Comparison of ENCODE assay signal across 12 cellular contexts in the genomic region with DNA sequence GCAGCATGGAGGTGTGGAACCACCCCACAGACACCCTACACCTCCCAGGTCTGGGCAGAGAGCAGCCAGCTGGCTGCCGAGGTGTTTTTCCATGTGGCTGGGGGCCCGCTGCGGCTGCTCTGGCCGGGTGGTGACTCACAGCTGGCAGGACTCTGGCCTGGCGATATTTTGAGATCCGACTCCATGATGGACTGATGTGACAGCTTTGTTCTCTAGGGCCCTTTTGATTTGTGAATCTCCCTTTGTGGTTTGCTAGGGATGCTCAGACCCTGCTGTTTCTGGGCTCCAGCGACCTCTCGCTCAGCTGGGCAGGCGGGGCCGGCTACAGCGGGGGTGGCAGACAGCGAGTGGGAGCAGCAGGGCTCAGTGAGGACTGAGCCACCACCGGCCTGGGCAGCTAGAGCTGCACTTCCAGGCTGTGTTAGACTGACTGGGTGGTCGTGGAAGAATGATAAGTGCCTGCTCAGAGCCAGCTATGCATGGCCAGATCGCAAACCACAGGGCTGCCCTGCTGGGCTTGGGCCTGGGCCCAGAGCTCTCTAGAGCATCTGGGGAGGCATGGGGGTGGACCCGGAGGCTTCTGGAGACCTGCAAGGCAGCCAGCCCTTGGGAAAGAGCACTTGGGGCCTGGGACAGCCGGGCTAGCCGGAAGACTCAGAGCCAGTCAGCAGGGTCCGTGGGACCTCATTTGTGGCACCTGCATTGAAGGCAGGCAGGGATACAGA.
DNase-seq lines count a peak whose midpoint lies in the region; ATAC-seq and TF ChIP-seq lines count a peak whose summit lies in the region.
"Had no signal": no experiment of that assay in that cellular context is flagged by ENCODE, and none has a peak within 500 bp of the region (broad histone marks: within the 10 kb centered on the region; RNA-seq: fewer than 3 reads in every experiment).

No MANE protein-coding gene starts in this region.

- no peak for ATAC-seq in stimulated activated naive B cell treated with anti-CD40 and anti-IgM and Interleukin-4, amounts not matched to agents 10 μg/mL and 1 μg/mL and 100 μg/mL, for 72 hours (replicated peaks)

- no peaks in the 10 kb centered on the region for H3K9me3 Mint-ChIP-seq in stimulated activated naive B cell treated with anti-CD40 and anti-IgM and Interleukin-4, amounts not matched to agents 10 μg/mL and 1 μg/mL and 100 μg/mL, for 72 hours

- H3K27ac ChIP-seq in HEK293 (ENCODE audit: extremely low read depth, low read depth, low read length), result no peak overlapping the region

- H3K4me1 Mint-ChIP-seq in stimulated activated naive B cell treated with anti-CD40 and anti-IgM and Interleukin-4, amounts not matched to agents 10 μg/mL and 1 μg/mL and 100 μg/mL, for 72 hours, result peaks cover 19 to 35% of the 10 kb centered on the region in 2 donors

- no peaks in the 10 kb centered on the region for H3K36me3 ChIP-seq in HEK293 (ENCODE audit: control insufficient read depth in 2 of 2, insufficient read depth in 1 of 2, low read length in 2 of 2)
- H3K36me3 ChIP-seq: neutrophil had no signal

- no peak overlapping the region for H3K4me3 Mint-ChIP-seq in stimulated activated naive B cell treated with anti-CD40 and anti-IgM and Interleukin-4, amounts not matched to agents 10 μg/mL and 1 μg/mL and 100 μg/mL, for 72 hours
- H3K4me3 Mint-ChIP-seq: activated naive CD4-positive, alpha-beta T cell treated with anti-CD3 and anti-CD28 coated beads, Interleukin-2, amount 50 U/mL, for 24 hours had no signal

- DNase-seq in astrocyte of the hippocampus (ENCODE audit: low read depth, low spot score) (peak; percentile 90), islet precursor cell (peak; percentile 68), stromal cell of bone marrow (ENCODE audit: low read depth) (peak; percentile 38), NCI-H2029 treated with DMSO at 0.1 percent for 48 hours (lab: John Stamatoyannopoulos, UW) (no peak), HuH-7 (ENCODE audit: low spot score) (no peak)
- no peak for DNase-seq in stimulated activated naive B cell treated with anti-CD40 and anti-IgM and Interleukin-4, amounts not matched to agents 10 μg/mL and 1 μg/mL and 100 μg/mL, for 72 hours
- DNase-seq: effector CD8-positive, alpha-beta T cell; KG1; stimulated activated CD4-positive, alpha-beta T cell treated with anti-CD3 and anti-CD28 coated beads, Interleukin-4, amount 100 ng/mL, for 24 hours had no signal

- peaks cover 0 to 2% of the 10 kb centered on the region in 2 donors for H3K36me3 Mint-ChIP-seq in stimulated activated naive B cell treated with anti-CD40 and anti-IgM and Interleukin-4, amounts not matched to agents 10 μg/mL and 1 μg/mL and 100 μg/mL, for 72 hours

- no peak overlapping the region for H3K27ac Mint-ChIP-seq in stimulated activated naive B cell treated with anti-CD40 and anti-IgM and Interleukin-4, amounts not matched to agents 10 μg/mL and 1 μg/mL and 100 μg/mL, for 72 hours

- no peaks in the 10 kb centered on the region for H3K9me3 ChIP-seq in HEK293 (ENCODE audit: control insufficient read depth, insufficient read depth, low read depth, low read length)
- H3K9me3 ChIP-seq: neutrophil had no signal

- TF ChIP-seq CTCF in HEK293 (tag by site-specific recombination; IDR thresholded peaks at IDR 0.05), result no peak

- H3K4me1 ChIP-seq in HEK293 (ENCODE audit: control insufficient read depth, insufficient read depth, low read length), result no peaks in the 10 kb centered on the region

- H3K4me3 ChIP-seq in HEK293 (ENCODE audit: low read depth, low read length), result no peak overlapping the region

- CTCF ChIA-PET in HEK293 (lab: Yijun Ruan, JAX), result no interaction called here

- H3K27me3 Mint-ChIP-seq in stimulated activated naive B cell treated with anti-CD40 and anti-IgM and Interleukin-4, amounts not matched to agents 10 μg/mL and 1 μg/mL and 100 μg/mL, for 72 hours, result no peaks in the 10 kb centered on the region
- H3K27me3 Mint-ChIP-seq: activated naive CD4-positive, alpha-beta T cell treated with anti-CD3 and anti-CD28 coated beads, Interleukin-2, amount 50 U/mL, for 24 hours had no signal

- POLR2A ChIA-PET in HEK293 (lab: Yijun Ruan, JAX), result no interaction called here

TF ChIP-seq in HEK293, 187 proteins besides CTCF, POLR2A, EP300 and RAD21:
- TF ChIP-seq REPIN1 (tag by site-specific recombination; IDR thresholded peaks at IDR 0.05; ENCODE audit: low read depth), result no peak
- 0 out of 2 replicates have a peak, but pooled peaks have one; percentile 23 for TF ChIP-seq EGR2 (tag by site-specific recombination; IDR thresholded peaks at IDR 0.05; ENCODE audit: low read depth)
- TF ChIP-seq ZIC2 (tag by site-specific recombination; IDR thresholded peaks at IDR 0.05), result peak; percentile 47; the same call in 1 of the 2 replicates
- no peak for TF ChIP-seq WT1 (tag by site-specific recombination; IDR thresholded peaks at IDR 0.05)
TF ChIP-seq in HEK293: peak in this region for 2.

Comparison
In these comparisons a context has a peak if more than half of its experiments do, and no peak if none do; other contexts are left out.
1. DNase-seq: peak in astrocyte of the hippocampus (single experiment), islet precursor cell (single experiment) and stromal cell of bone marrow (single experiment); none in NCI-H2029 treated with DMSO at 0.1 percent for 48 hours (single experiment), HuH-7 (single experiment) and stimulated activated naive B cell treated with anti-CD40 and anti-IgM and Interleukin-4, amounts not matched to agents 10 μg/mL and 1 μg/mL and 100 μg/mL, for 72 hours (single experiment).